Comparison of ENCODE assay signal across 8 cellular contexts in the genomic region with DNA sequence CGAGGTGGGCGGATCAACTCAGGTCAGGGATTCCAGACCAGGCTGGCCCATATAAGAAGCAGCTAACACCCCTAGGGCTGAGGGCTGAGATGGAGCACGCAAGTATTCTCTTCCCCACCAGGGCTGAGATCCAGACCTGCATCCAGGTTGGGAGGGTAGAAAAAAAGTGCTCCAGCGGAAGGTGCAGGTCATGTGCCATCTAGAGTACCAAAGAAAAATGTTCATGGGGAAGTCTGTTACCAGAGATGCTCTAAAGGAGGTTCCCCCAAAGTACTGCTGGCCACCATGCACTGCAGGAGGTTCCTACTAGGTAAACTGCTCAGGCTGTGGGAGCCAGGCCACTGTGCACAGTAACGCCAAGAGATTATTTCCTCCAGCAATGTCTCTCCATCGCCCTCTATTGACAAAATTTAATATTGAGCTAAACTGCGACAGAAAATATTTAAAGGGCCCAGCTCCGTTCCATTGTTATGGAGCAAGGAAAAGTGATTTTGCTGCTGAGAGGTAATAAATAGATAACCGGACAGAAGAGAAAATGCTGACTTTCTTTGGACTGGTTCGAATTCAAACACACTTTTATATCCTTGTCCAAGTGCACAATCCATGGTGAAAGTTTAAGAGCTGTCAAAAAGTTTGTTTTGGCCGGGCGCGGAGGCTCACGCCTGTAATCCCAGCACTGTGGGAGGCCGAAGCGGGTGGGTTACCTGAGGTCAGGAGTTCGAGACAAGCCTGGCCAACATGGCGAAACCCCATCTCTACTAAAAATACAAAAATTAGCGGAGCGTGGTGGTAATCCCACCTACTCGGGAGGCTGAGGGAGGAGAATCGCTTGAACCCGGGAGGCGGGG.
DNase-seq lines count a peak whose midpoint lies in the region; ATAC-seq and TF ChIP-seq lines count a peak whose summit lies in the region.

No MANE protein-coding gene starts in this region.

- no peaks in the 10 kb centered on the region for H4K20me1 ChIP-seq in BLaER1 treated with 17β-estradiol and CSF1 and Interleukin-3, amounts not matched to agents 10 nM and 100 nM

- peak in 5 of 7 experiments; percentile 61 to 90 (median 73) for TF ChIP-seq CTCF in stomach (IDR thresholded peaks at IDR 0.05)

- peaks cover 28% of the 10 kb centered on the region for H3K4me1 Mint-ChIP-seq in activated CD8-positive, alpha-beta memory T cell treated with anti-CD3 and anti-CD28 coated beads, Interleukin-2, amount 10 ng/mL, durations not matched to agents 7 days and 5 days

- peaks cover 3% of the 10 kb centered on the region for H3K36me3 Mint-ChIP-seq in activated CD8-positive, alpha-beta memory T cell treated with anti-CD3 and anti-CD28 coated beads, Interleukin-2, amount 10 ng/mL, durations not matched to agents 7 days and 5 days

- H3K9ac ChIP-seq in BLaER1 treated with 17β-estradiol and CSF1 and Interleukin-3, amounts not matched to agents 10 nM and 100 nM: peak overlapping the region; percentile 82 to 91 (median 86)
- H3K9ac ChIP-seq in HUES64 (ENCODE audit: low read depth, low read length): peak overlapping the region; percentile 33; the same call in 1 of the 2 replicates

- H3K27ac ChIP-seq in BLaER1 treated with 17β-estradiol and CSF1 and Interleukin-3, amounts not matched to agents 10 nM and 100 nM: peak overlapping the region; percentile 77 to 96 (median 86)
- H3K27ac ChIP-seq in HUES64 (ENCODE audit: low read depth, low read length) (no peak overlapping the region), stomach (peak overlapping the region in 4 of 5 donors; percentile 75 to 87 (median 83))

- H3K36me3 ChIP-seq in BLaER1 treated with 17β-estradiol and CSF1 and Interleukin-3, amounts not matched to agents 10 nM and 100 nM: no peaks in the 10 kb centered on the region
- H3K36me3 ChIP-seq in HUES64 (ENCODE audit: insufficient read depth, low read length) (no peaks in the 10 kb centered on the region), stomach (no peaks in the 10 kb centered on the region)

- CTCF ChIA-PET in activated CD8-positive, alpha-beta memory T cell treated with anti-CD3 and anti-CD28 coated beads, Interleukin-2, amount 10 ng/mL, durations not matched to agents 7 days and 5 days (lab: Charles Lee): interaction anchor here (0.5 to 3.8 kb wide), 51 partner anchors 9 to 1189 kb away, joined by 3 to 30 read pairs (median 4); a partner anchor contains a TSS

- no peaks in the 10 kb centered on the region for H3K9me3 Mint-ChIP-seq in activated CD8-positive, alpha-beta memory T cell treated with anti-CD3 and anti-CD28 coated beads, Interleukin-2, amount 10 ng/mL, durations not matched to agents 7 days and 5 days (ENCODE audit: low read depth)

- DNase-seq in NOMO-1 (lab: John Stamatoyannopoulos, UW; ENCODE audit: unreplicated experiment in 2 of 2) (peak; percentile 78 to 82), erythroblast (lab: John Stamatoyannopoulos, UW) (peak; percentile 78 to 86), mucosa of gallbladder (ENCODE audit: low spot score) (peak; percentile 50), stomach (peak; percentile 58)
- DNase-seq in activated CD8-positive, alpha-beta memory T cell treated with anti-CD3 and anti-CD28 coated beads, Interleukin-2, amount 10 ng/mL, durations not matched to agents 7 days and 5 days: peak; percentile 70

- WGBS in HUES64: 9% methylated on average over 24 of the region's 24 CpGs
- 7 to 12% (median 9%) methylated on average over 24 of the region's 24 CpGs for WGBS in stomach, 5 donors

- H3K4me3 ChIP-seq in BLaER1 treated with 17β-estradiol and CSF1 and Interleukin-3, amounts not matched to agents 10 nM and 100 nM: peak overlapping the region; percentile 69 to 89 (median 80)
- H3K4me3 ChIP-seq in HUES64 (ENCODE audit: low read length) (peak overlapping the region; percentile 96), stomach (peak overlapping the region; percentile 62 to 80 (median 68))

- H3K4me1 ChIP-seq in BLaER1 treated with 17β-estradiol and CSF1 and Interleukin-3, amounts not matched to agents 10 nM and 100 nM: peaks cover 26 to 35% (median 31%) of the 10 kb centered on the region in 10 experiments
- peaks cover 6% of the 10 kb centered on the region for H3K4me1 ChIP-seq in HUES64 (ENCODE audit: insufficient read depth, low read length)
- peaks cover 0 to 16% (median 13%) of the 10 kb centered on the region in 4 donors for H3K4me1 ChIP-seq in stomach

- no peaks in the 10 kb centered on the region for H3K9me3 ChIP-seq in BLaER1 treated with 17β-estradiol and CSF1 and Interleukin-3, amounts not matched to agents 10 nM and 100 nM (replicated peaks in 1 of 11)
- H3K9me3 ChIP-seq in HUES64 (ENCODE audit: insufficient read depth, low read depth, low read length) (no peaks in the 10 kb centered on the region), stomach (no peaks in the 10 kb centered on the region)

- H3K27ac Mint-ChIP-seq in activated CD8-positive, alpha-beta memory T cell treated with anti-CD3 and anti-CD28 coated beads, Interleukin-2, amount 10 ng/mL, durations not matched to agents 7 days and 5 days: peak overlapping the region; percentile 98

- H3K27me3 ChIP-seq in BLaER1 treated with 17β-estradiol and CSF1 and Interleukin-3, amounts not matched to agents 10 nM and 100 nM: peaks cover 0 to 7% (median 0%) of the 10 kb centered on the region in 11 experiments; a peak in 4 of 22 replicates
- H3K27me3 ChIP-seq in HUES64 (ENCODE audit: insufficient read depth, low read length) (peaks cover 73% of the 10 kb centered on the region), stomach (peaks cover 2 to 18% (median 3%) of the 10 kb centered on the region in 3 donors)

- intact Hi-C loops in stomach (cut with DNase I; ENCODE audit: low total_unique reads): no loop called here

- peak overlapping the region; percentile 97 for H3K4me3 Mint-ChIP-seq in activated CD8-positive, alpha-beta memory T cell treated with anti-CD3 and anti-CD28 coated beads, Interleukin-2, amount 10 ng/mL, durations not matched to agents 7 days and 5 days

- ATAC-seq in GM19395 (IDR thresholded peaks at IDR 0.05; ENCODE audit: unreplicated experiment): peak; percentile 41
- peak; percentile 52 for ATAC-seq in activated CD8-positive, alpha-beta memory T cell treated with anti-CD3 and anti-CD28 coated beads, Interleukin-2, amount 10 ng/mL, durations not matched to agents 7 days and 5 days

- peaks cover 9% of the 10 kb centered on the region for H3K27me3 Mint-ChIP-seq in activated CD8-positive, alpha-beta memory T cell treated with anti-CD3 and anti-CD28 coated beads, Interleukin-2, amount 10 ng/mL, durations not matched to agents 7 days and 5 days

- TF ChIP-seq POLR2A in erythroblast (IDR thresholded peaks at IDR 0.05; ENCODE audit: low read length) (no peak), stomach (IDR thresholded peaks at IDR 0.05) (no peak)

- TF ChIP-seq EP300 in stomach (IDR thresholded peaks at IDR 0.05): no peak

- H3K4me2 ChIP-seq in BLaER1 treated with 17β-estradiol and CSF1 and Interleukin-3, amounts not matched to agents 10 nM and 100 nM: peak overlapping the region; percentile 48 to 81 (median 72)
